In the genomic region with DNA sequence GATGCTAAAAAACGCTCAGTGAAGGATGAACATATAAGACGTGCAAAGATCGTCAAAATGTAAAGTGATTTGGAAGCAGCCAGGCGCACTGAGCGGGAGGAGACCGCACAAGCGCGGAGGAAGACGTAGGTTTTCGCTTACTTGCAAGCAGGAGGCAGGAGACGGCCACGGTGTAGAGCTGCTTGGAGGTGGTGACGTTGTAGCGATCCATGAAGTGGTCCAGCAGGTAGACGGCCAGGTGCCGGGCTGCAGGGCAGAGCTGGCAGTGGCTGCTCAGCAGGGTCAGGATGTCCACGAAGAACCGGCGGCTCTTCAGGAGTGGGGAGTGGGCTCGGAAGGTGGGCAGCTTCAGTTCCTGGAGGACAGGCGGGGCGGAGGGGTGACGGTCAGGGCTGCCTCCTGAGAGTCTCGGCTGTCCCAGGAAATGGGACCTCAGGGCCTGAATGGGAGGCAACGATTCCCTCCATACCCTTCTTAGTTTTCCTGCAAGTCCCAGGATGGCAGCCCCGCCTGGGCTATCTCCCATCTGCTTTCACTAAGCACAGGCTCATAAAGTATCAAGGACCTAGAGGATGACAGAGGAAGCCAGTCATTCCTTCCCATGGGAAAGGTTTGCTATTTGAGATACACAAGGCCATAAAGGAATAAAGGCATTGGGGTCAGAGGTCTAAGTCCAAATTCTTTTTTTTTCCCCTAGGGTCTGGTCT, we compare ENCODE assay signal across 32 cellular contexts. TPM values are rescaled to one million over a fixed set of nuclear protein-coding genes. Genes with fewer than 3 reads are reported as not detected.
"Had no signal": no experiment of that assay in that cellular context is flagged by ENCODE, and none has a peak within 500 bp of the region (broad histone marks: within the 10 kb centered on the region; RNA-seq: fewer than 3 reads in every experiment).

No MANE protein-coding gene starts in this region.

- H3K4me3 ChIP-seq: adrenal gland, cardiac muscle cell, heart left ventricle, right lobe of liver, thoracic aorta, upper lobe of right lung had no signal

- H3K36me3 ChIP-seq: adrenal gland, right lobe of liver, upper lobe of right lung had no signal

- H3K4me1 ChIP-seq: adrenal gland, right lobe of liver, upper lobe of right lung had no signal

- H3K9me3 ChIP-seq: adrenal gland, heart left ventricle, right lobe of liver, thoracic aorta, upper lobe of right lung had no signal

- FAIRE-seq: endothelial cell of umbilical vein, kidney had no signal

- ATAC-seq: activated CD8-positive, alpha-beta memory T cell treated with anti-CD3 and anti-CD28 coated beads, Interleukin-2, amount 10 ng/mL, durations not matched to agents 7 days and 5 days; activated CD8-positive, alpha-beta T cell treated with anti-CD3 and anti-CD28 coated beads, Interleukin-2, amount 10 ng/mL, durations not matched to agents 7 days and 5 days; heart left ventricle; naive thymus-derived CD8-positive, alpha-beta T cell; right lobe of liver; upper lobe of right lung had no signal

- DNase-seq: activated B cell treated with CpG ODN at 0.5 μM for 24 hours; activated CD4-positive, alpha-beta T cell treated with anti-CD3 and anti-CD28 coated beads, Interleukin-2, amount 50 U/mL, for 1 hour; activated CD8-positive, alpha-beta memory T cell treated with anti-CD3 and anti-CD28 coated beads, Interleukin-2, amount 10 ng/mL, durations not matched to agents 7 days and 5 days; activated CD8-positive, alpha-beta T cell treated with anti-CD3 and anti-CD28 coated beads, Interleukin-2, amount 10 ng/mL, durations not matched to agents 7 days and 5 days; activated naive CD4-positive, alpha-beta T cell treated with anti-CD3 and anti-CD28 coated beads for 36 hours; activated naive CD8-positive, alpha-beta T cell treated with anti-CD3 and anti-CD28 coated beads for 36 hours; activated T-cell treated with anti-CD3 and anti-CD28 coated beads, Interleukin-2, amount 50 U/mL, for 48 hours; adrenal gland; aorta; heart left ventricle; hypothalamus; immature natural killer cell; kidney; naive thymus-derived CD8-positive, alpha-beta T cell; right lobe of liver; stimulated activated CD4-positive, alpha-beta T cell treated with anti-CD3 and anti-CD28 coated beads, Interleukin-12 subunit alpha, Interleukin-12 subunit beta, amount 100 ng/mL, for 4 hours; stimulated activated CD4-positive, alpha-beta T cell treated with anti-CD3 and anti-CD28 coated beads, Interleukin-4, amount 100 ng/mL, for 1 hour; T-helper 2 cell; upper lobe of right lung had no signal

- H3K27ac ChIP-seq: adrenal gland, cardiac muscle cell, heart left ventricle, right lobe of liver, thoracic aorta, upper lobe of right lung had no signal

- H3K27me3 ChIP-seq: adrenal gland, cardiac muscle cell, heart left ventricle, right lobe of liver, upper lobe of right lung had no signal

RNA-seq across cellular contexts. Expression of gene CCNJL, which starts 31.8 kb away (rescaled TPM):
- total RNA-seq: activated naive CD4-positive, alpha-beta T cell treated with anti-CD3 and anti-CD28 coated beads for 36 hours; activated naive CD8-positive, alpha-beta T cell treated with anti-CD3 and anti-CD28 coated beads for 36 hours; activated T-helper 2 cell treated with anti-CD3 and anti-CD28 coated beads, Interferon-gamma antibody, Interleukin-2, Interleukin-4, amounts not matched to agents 10 μg/mL and 5 μg/mL and 100 μg/mL, durations not matched to agents 14 hours and 24 hours and 36 hours; fibroblast of lung; naive thymus-derived CD8-positive, alpha-beta T cell had no signal
- polyA plus RNA-seq: naive thymus-derived CD8-positive, alpha-beta T cell had no signal

RNA-seq across cellular contexts. Expression of gene FABP6, which starts 51.2 kb away (rescaled TPM):
- total RNA-seq: activated B cell treated with CpG ODN at 0.5 μM for 24 hours; activated CD8-positive, alpha-beta memory T cell treated with anti-CD3 and anti-CD28 coated beads, Interleukin-2, amount 10 ng/mL, durations not matched to agents 7 days and 5 days; activated CD8-positive, alpha-beta T cell treated with anti-CD3 and anti-CD28 coated beads, Interleukin-2, amount 10 ng/mL, durations not matched to agents 7 days and 5 days; activated naive CD4-positive, alpha-beta T cell treated with anti-CD3 and anti-CD28 coated beads for 36 hours; activated naive CD8-positive, alpha-beta T cell treated with anti-CD3 and anti-CD28 coated beads for 36 hours; activated T-helper 2 cell treated with anti-CD3 and anti-CD28 coated beads, Interferon-gamma antibody, Interleukin-2, Interleukin-4, amounts not matched to agents 10 μg/mL and 5 μg/mL and 100 μg/mL, durations not matched to agents 14 hours and 24 hours and 36 hours; aorta; cardiac muscle cell; cerebellum; endothelial cell of umbilical vein; fibroblast of lung; fibroblast of villous mesenchyme; kidney; mesothelial cell of epicardium; naive thymus-derived CD8-positive, alpha-beta T cell; osteoblast; posterior vena cava; renal cortical epithelial cell; right lobe of liver; skeletal muscle tissue; subcutaneous adipose tissue; thoracic aorta; upper lobe of right lung had no signal
- polyA plus RNA-seq: aorta; endothelial cell of umbilical vein; fibroblast of lung; immature natural killer cell; naive thymus-derived CD8-positive, alpha-beta T cell had no signal
